ENCODE assay signal across 8 cellular contexts in the genomic region with DNA sequence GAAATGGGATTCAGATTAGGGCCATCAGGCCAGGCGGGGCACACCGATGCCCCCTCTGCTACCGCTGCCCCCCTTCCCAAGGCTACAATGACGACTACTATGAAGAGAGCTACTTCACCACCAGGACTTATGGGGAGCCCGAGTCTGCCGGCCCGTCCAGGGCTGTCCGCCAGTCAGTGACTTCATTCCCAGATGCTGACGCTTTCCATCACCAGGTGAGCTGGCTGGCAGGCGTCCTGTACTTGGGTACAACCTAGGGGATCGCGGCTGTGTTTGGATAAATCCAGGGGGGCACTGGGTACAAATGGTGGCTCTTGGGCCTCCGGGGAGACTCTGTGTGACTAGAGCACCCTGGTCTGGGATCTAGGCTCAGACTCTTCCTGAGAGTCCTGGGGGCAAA.
A peak's percentile ranks its signal among the peaks of the same experiment; 100 is the strongest.
DNase-seq lines count a peak whose midpoint lies in the region; ATAC-seq lines count a peak whose summit lies in the region.

No MANE protein-coding gene starts in this region.

- peak overlapping the region; percentile 98 for H3K27ac ChIP-seq in stomach smooth muscle (ENCODE audit: low read length)

- H3K4me3 ChIP-seq in iPS-18c (ENCODE audit: insufficient read depth, low read depth, low read length) (peak overlapping the region; percentile 69), stomach smooth muscle (ENCODE audit: low read length in 2 of 2) (peak overlapping the region; percentile 71 to 76)

- DNase-seq in DMS 273 (lab: John Stamatoyannopoulos, UW; ENCODE audit: unreplicated experiment) (peak; percentile 34), DMS 273 treated with DMSO at 0.1 percent for 48 hours (lab: John Stamatoyannopoulos, UW) (no peak), RKO (ENCODE audit: low spot score) (no peak)

- H3K9me3 Mint-ChIP-seq in activated naive CD8-positive, alpha-beta T cell (ENCODE audit: low read depth) = no peaks in the 10 kb centered on the region

- peaks cover 46% of the 10 kb centered on the region for H3K4me1 ChIP-seq in stomach smooth muscle (ENCODE audit: control insufficient read depth, insufficient read depth, low read length)

- H3K9ac ChIP-seq in stomach smooth muscle (ENCODE audit: low read length in 2 of 2) = peak overlapping the region; percentile 93 to 96

- no peaks in the 10 kb centered on the region for H3K36me3 ChIP-seq in stomach smooth muscle (ENCODE audit: control insufficient read depth in 2 of 2, insufficient read depth in 2 of 2, low read length in 2 of 2)

- H3K9me3 ChIP-seq in iPS-18c (ENCODE audit: control insufficient read depth, insufficient read depth, low read length) (peaks cover 4% of the 10 kb centered on the region), stomach smooth muscle (ENCODE audit: control insufficient read depth in 2 of 2, low read length in 2 of 2) (no peaks in the 10 kb centered on the region)

- ATAC-seq in HG02678 (IDR thresholded peaks at IDR 0.05; ENCODE audit: unreplicated experiment) (no peak), GM19351 (IDR thresholded peaks at IDR 0.05; ENCODE audit: unreplicated experiment) (no peak)

- H3K27ac Mint-ChIP-seq in activated naive CD8-positive, alpha-beta T cell = peak overlapping the region; percentile 91

- H3K27me3 Mint-ChIP-seq in activated naive CD8-positive, alpha-beta T cell = no peaks in the 10 kb centered on the region

- H3K4me3 Mint-ChIP-seq in activated naive CD8-positive, alpha-beta T cell = peak overlapping the region; percentile 93

- H3K4me1 Mint-ChIP-seq in activated naive CD8-positive, alpha-beta T cell (ENCODE audit: low read depth) = peaks cover 12% of the 10 kb centered on the region

- no peaks in the 10 kb centered on the region for H3K36me3 Mint-ChIP-seq in activated naive CD8-positive, alpha-beta T cell

- peaks cover 0 to 14% of the 10 kb centered on the region in 2 donors for H3K27me3 ChIP-seq in stomach smooth muscle (ENCODE audit: control insufficient read depth in 1 of 2, insufficient read depth in 2 of 2, low read length in 2 of 2)
